ENCODE assay signal across 20 cellular contexts in genomic region chr19:16737909-16738308, GRCh38. TPM values are rescaled to one million over a fixed set of nuclear protein-coding genes. Genes with fewer than 3 reads are reported as not detected.
A peak's percentile ranks its signal among the peaks of the same experiment; 100 is the strongest.
DNase-seq lines count a peak whose midpoint lies in the region; ATAC-seq and TF ChIP-seq lines count a peak whose summit lies in the region.
"Had no signal": no experiment of that assay in that cellular context is flagged by ENCODE, and none has a peak within 500 bp of the region (broad histone marks: within the 10 kb centered on the region; RNA-seq: fewer than 3 reads in every experiment).

No MANE protein-coding gene starts in this region.

- DNase-seq in NCI-H1105 (lab: John Stamatoyannopoulos, UW) (peak; percentile 62), NCI-H345 (lab: John Stamatoyannopoulos, UW) (peak; percentile 63), colonic mucosa (peak; percentile 33), renal cortical epithelial cell (ENCODE audit: low read depth) (peak; percentile 16), psoas muscle (no peak)
- DNase-seq: activated CD8-positive, alpha-beta memory T cell treated with anti-CD3 and anti-CD28 coated beads, Interleukin-2, amount 50 U/mL, for 4 hours; esophagus squamous epithelium; GOT3; hippocampal formation; midbrain; MV-4-11; nucleus accumbens; stimulated activated CD4-positive, alpha-beta T cell treated with anti-CD3 and anti-CD28 coated beads, Interleukin-4, amount 100 ng/mL, for 4 hours; tibial artery had no signal

- H3K27me3 ChIP-seq in colonic mucosa (no peaks in the 10 kb centered on the region), psoas muscle (ENCODE audit: insufficient read depth in 3 of 3, low read length in 2 of 3) (no peaks in the 10 kb centered on the region)
- H3K27me3 ChIP-seq: ascending aorta, BLaER1, esophagus squamous epithelium, tibial artery had no signal

- H3K9me3 ChIP-seq in colonic mucosa: no peaks in the 10 kb centered on the region
- H3K9me3 ChIP-seq in psoas muscle: no peaks in the 10 kb centered on the region
- H3K9me3 ChIP-seq: ascending aorta, esophagus squamous epithelium, tibial artery had no signal

- intact Hi-C loops in colonic mucosa (cut with DNase I): no loop called here
- intact Hi-C loops in psoas muscle (cut with DNase I): no loop called here

- H3K27ac ChIP-seq in colonic mucosa: no peak overlapping the region
- H3K27ac ChIP-seq in psoas muscle: no peak overlapping the region
- H3K27ac ChIP-seq: ascending aorta, BLaER1, esophagus squamous epithelium, tibial artery had no signal

- H3K9ac ChIP-seq in colonic mucosa (ENCODE audit: low read depth in 2 of 2, low read length in 2 of 2): no peak overlapping the region
- H3K9ac ChIP-seq: BLaER1 had no signal

- WGBS in psoas muscle, 3 donors: 63 to 71% (median 65%) methylated on average over 3 to 4 of the region's 4 CpGs

- H3K4me1 ChIP-seq in colonic mucosa (no peaks in the 10 kb centered on the region), psoas muscle (no peaks in the 10 kb centered on the region)
- H3K4me1 ChIP-seq: BLaER1 had no signal

- ATAC-seq in psoas muscle: no peak
- ATAC-seq in HG02642 (IDR thresholded peaks at IDR 0.05; ENCODE audit: poor library complexity, unreplicated experiment): no peak
- ATAC-seq in GM21786 (IDR thresholded peaks at IDR 0.05; ENCODE audit: unreplicated experiment): no peak

- H3K36me3 ChIP-seq in colonic mucosa (no peaks in the 10 kb centered on the region), psoas muscle (ENCODE audit: insufficient read depth in 1 of 2, low read depth in 1 of 2) (no peaks in the 10 kb centered on the region)
- H3K36me3 ChIP-seq: ascending aorta, BLaER1, esophagus squamous epithelium, tibial artery had no signal

- H3K4me3 ChIP-seq in colonic mucosa (no peak overlapping the region), psoas muscle (no peak overlapping the region)
- H3K4me3 ChIP-seq: ascending aorta, BLaER1, esophagus squamous epithelium, tibial artery had no signal

- no peak for TF ChIP-seq CTCF in colonic mucosa (IDR thresholded peaks at IDR 0.05)
- TF ChIP-seq CTCF in psoas muscle (IDR thresholded peaks at IDR 0.05): no peak

RNA-seq across cellular contexts. Expression of gene NWD1, which starts 18.3 kb away (rescaled TPM):
- total RNA-seq in colonic mucosa: under 1 TPM; 0.20 to 0.27 TPM
- total RNA-seq in renal cortical epithelial cell: 1.2 TPM in 1 of 2 replicates, not detected in the other
- total RNA-seq in psoas muscle: under 1 TPM in 2 of 4 donors, not detected in 2; 0.08 to 0.13 TPM
- polyA plus RNA-seq in psoas muscle: under 1 TPM in 2 of 3 donors, not detected in 1; 0.01 to 0.03 TPM
- total RNA-seq: ascending aorta; dermis microvascular lymphatic vessel endothelial cell; T-helper 1 cell treated with Interleukin-12 subunit alpha and Interleukin-12 subunit beta and Interleukin-4 antibody, amounts not matched to agents 30 ng/mL and 1 ng/mL, for 36 hours had no signal

Comparison
In these comparisons a context has a peak if more than half of its experiments do, and no peak if none do; other contexts are left out.
1. DNase-seq: peak in NCI-H1105 (single experiment), NCI-H345 (single experiment), colonic mucosa (single experiment) and renal cortical epithelial cell (single experiment); none in psoas muscle (0 of 2).